In the genomic region with DNA sequence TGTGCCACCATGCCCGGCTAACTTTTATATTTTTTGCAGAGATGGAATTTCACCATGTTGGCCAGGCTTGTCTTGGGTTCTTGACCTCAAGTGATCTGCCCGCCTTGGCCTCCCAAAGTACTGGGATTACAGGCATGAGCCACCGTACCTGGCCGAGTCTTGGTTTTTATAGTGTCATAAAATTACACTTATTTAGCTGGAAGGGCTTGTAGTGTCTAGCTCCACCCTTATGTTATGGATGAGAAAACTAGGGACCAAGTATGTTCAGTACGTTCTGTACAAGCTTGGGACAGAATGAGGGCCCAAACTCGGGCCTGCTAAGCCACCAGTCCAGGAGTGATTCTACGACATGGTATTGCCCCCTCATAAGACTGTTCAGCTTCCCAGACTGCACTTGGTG, we compare ENCODE assay signal across 2 cellular contexts.
TF ChIP-seq lines count a peak whose summit lies in the region.

No MANE protein-coding gene starts in this region.

TF ChIP-seq in IMR-90, 13 proteins besides CTCF, POLR2A, EP300 and RAD21:
- TF ChIP-seq RCOR1 (IDR thresholded peaks at IDR 0.05; ENCODE audit: insufficient replicate concordance, low read length) = no peak
- TF ChIP-seq MXI1 (IDR thresholded peaks at IDR 0.05; ENCODE audit: borderline replicate concordance, low read depth, low read length) = no peak
- TF ChIP-seq FOS (IDR thresholded peaks at IDR 0.05; ENCODE audit: low read depth, low read length) = no peak

TF ChIP-seq in WTC11, 78 proteins besides CTCF, POLR2A, EP300 and RAD21:
- TF ChIP-seq, protein P1, sequence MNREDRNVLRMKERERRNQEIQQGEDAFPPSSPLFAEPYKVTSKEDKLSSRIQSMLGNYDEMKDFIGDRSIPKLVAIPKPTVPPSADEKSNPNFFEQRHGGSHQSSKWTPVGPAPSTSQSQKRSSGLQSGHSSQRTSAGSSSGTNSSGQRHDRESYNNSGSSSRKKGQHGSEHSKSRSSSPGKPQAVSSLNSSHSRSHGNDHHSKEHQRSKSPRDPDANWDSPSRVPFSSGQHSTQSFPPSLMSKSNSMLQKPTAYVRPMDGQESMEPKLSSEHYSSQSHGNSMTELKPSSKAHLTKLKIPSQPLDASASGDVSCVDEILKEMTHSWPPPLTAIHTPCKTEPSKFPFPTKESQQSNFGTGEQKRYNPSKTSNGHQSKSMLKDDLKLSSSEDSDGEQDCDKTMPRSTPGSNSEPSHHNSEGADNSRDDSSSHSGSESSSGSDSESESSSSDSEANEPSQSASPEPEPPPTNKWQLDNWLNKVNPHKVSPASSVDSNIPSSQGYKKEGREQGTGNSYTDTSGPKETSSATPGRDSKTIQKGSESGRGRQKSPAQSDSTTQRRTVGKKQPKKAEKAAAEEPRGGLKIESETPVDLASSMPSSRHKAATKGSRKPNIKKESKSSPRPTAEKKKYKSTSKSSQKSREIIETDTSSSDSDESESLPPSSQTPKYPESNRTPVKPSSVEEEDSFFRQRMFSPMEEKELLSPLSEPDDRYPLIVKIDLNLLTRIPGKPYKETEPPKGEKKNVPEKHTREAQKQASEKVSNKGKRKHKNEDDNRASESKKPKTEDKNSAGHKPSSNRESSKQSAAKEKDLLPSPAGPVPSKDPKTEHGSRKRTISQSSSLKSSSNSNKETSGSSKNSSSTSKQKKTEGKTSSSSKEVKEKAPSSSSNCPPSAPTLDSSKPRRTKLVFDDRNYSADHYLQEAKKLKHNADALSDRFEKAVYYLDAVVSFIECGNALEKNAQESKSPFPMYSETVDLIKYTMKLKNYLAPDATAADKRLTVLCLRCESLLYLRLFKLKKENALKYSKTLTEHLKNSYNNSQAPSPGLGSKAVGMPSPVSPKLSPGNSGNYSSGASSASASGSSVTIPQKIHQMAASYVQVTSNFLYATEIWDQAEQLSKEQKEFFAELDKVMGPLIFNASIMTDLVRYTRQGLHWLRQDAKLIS (CRISPR knock-in tag; IDR thresholded peaks at IDR 0.05; ENCODE audit: borderline replicate concordance) = no peak
- TF ChIP-seq SOX15 (CRISPR knock-in tag; IDR thresholded peaks at IDR 0.05) = no peak
- no peak for TF ChIP-seq MXD4 (CRISPR knock-in tag; IDR thresholded peaks at IDR 0.05; ENCODE audit: borderline replicate concordance)
- TF ChIP-seq, protein P2, sequence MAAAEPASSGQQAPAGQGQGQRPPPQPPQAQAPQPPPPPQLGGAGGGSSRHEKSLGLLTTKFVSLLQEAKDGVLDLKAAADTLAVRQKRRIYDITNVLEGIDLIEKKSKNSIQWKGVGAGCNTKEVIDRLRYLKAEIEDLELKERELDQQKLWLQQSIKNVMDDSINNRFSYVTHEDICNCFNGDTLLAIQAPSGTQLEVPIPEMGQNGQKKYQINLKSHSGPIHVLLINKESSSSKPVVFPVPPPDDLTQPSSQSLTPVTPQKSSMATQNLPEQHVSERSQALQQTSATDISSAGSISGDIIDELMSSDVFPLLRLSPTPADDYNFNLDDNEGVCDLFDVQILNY (CRISPR knock-in tag; IDR thresholded peaks at IDR 0.05) = no peak
